Comparison of ENCODE assay signal across 19 cellular contexts in genomic region chr12:110533607-110534006, GRCh38. TPM values are rescaled to one million over a fixed set of nuclear protein-coding genes. Genes with fewer than 3 reads are reported as not detected.
DNase-seq lines count a peak whose midpoint lies in the region; ATAC-seq and TF ChIP-seq lines count a peak whose summit lies in the region.
"Had no signal": no experiment of that assay in that cellular context is flagged by ENCODE, and none has a peak within 500 bp of the region (broad histone marks: within the 10 kb centered on the region; RNA-seq: fewer than 3 reads in every experiment).

No MANE protein-coding gene starts in this region.

- H3K9me3 ChIP-seq in left ventricle myocardium inferior (replicated peaks), result no peaks in the 10 kb centered on the region
- no peaks in the 10 kb centered on the region for H3K9me3 ChIP-seq in liver (ENCODE audit: control insufficient read depth in 4 of 4, low read length in 3 of 4)
- H3K9me3 ChIP-seq in naive thymus-derived CD4-positive, alpha-beta T cell (ENCODE audit: control insufficient read depth in 2 of 3, low read length in 3 of 3), result no peaks in the 10 kb centered on the region
- H3K9me3 ChIP-seq: esophagus squamous epithelium, upper lobe of right lung had no signal

- no peak overlapping the region for H3K9ac ChIP-seq in liver (ENCODE audit: low read depth in 1 of 2, low read length in 2 of 2)

- POLR2A ChIA-PET in naive thymus-derived CD4-positive, alpha-beta T cell (lab: Charles Lee), result interaction anchor here (0.6 to 1.3 kb wide), 3 partner anchors 11 to 65 kb away, joined by 3 to 6 read pairs (median 5); partner anchors contain the start of genes FAM216A and GPN3

- no peaks in the 10 kb centered on the region for H3K27me3 ChIP-seq in left ventricle myocardium inferior (ENCODE audit: low read depth)
- H3K27me3 ChIP-seq in liver (ENCODE audit: control insufficient read depth in 4 of 4, insufficient read depth in 4 of 4, low read length in 3 of 4), result no peaks in the 10 kb centered on the region
- H3K27me3 ChIP-seq in naive thymus-derived CD4-positive, alpha-beta T cell (ENCODE audit: control insufficient read depth in 2 of 2, insufficient read depth in 2 of 2, low read length in 2 of 2), result no peaks in the 10 kb centered on the region
- H3K27me3 ChIP-seq: dorsolateral prefrontal cortex, esophagus squamous epithelium, upper lobe of right lung had no signal

- H3K9me3 Mint-ChIP-seq in naive thymus-derived CD4-positive, alpha-beta T cell, result no peaks in the 10 kb centered on the region
- H3K9me3 Mint-ChIP-seq: CD4-positive, alpha-beta T cell had no signal

- H3K4me1 ChIP-seq in left ventricle myocardium inferior (peaks cover 76% of the 10 kb centered on the region), liver (ENCODE audit: control insufficient read depth in 4 of 4, insufficient read depth in 4 of 4, low read length in 3 of 4) (peaks cover 2 to 36% (median 28%) of the 10 kb centered on the region in 4 donors)
- H3K4me1 ChIP-seq in naive thymus-derived CD4-positive, alpha-beta T cell (ENCODE audit: control insufficient read depth in 2 of 2, insufficient read depth in 2 of 2, low read length in 2 of 2), result no peaks in the 10 kb centered on the region

- peaks cover 0 to 20% (median 4%) of the 10 kb centered on the region in 7 donors for H3K4me1 Mint-ChIP-seq in naive thymus-derived CD4-positive, alpha-beta T cell

- H3K4me3 Mint-ChIP-seq in naive thymus-derived CD4-positive, alpha-beta T cell, result no peak overlapping the region
- H3K4me3 Mint-ChIP-seq: CD4-positive, alpha-beta T cell had no signal

- no peaks in the 10 kb centered on the region for H3K27me3 Mint-ChIP-seq in naive thymus-derived CD4-positive, alpha-beta T cell
- H3K27me3 Mint-ChIP-seq: CD4-positive, alpha-beta T cell had no signal

- H3K4me3 ChIP-seq in left ventricle myocardium inferior, result no peak overlapping the region
- H3K4me3 ChIP-seq in liver (ENCODE audit: low read depth in 1 of 3, low read length in 3 of 3), result no peak overlapping the region
- H3K4me3 ChIP-seq in naive thymus-derived CD4-positive, alpha-beta T cell (ENCODE audit: low read length), result no peak overlapping the region
- H3K4me3 ChIP-seq: dorsolateral prefrontal cortex, esophagus squamous epithelium, upper lobe of right lung had no signal

- intact Hi-C loops in left ventricle myocardium inferior (cut with micrococcal nuclease), result no loop called here
- intact Hi-C loops in cardiac septum (cut with DNase I), result no loop called here
- intact Hi-C loops in naive thymus-derived CD4-positive, alpha-beta T cell (cut with micrococcal nuclease), result no loop called here

- peaks cover 5 to 48% (median 21%) of the 10 kb centered on the region in 5 donors for H3K36me3 Mint-ChIP-seq in naive thymus-derived CD4-positive, alpha-beta T cell

- no peak for TF ChIP-seq RAD21 in liver (IDR thresholded peaks at IDR 0.05)

- DNase-seq in left ventricle myocardium inferior (no peak), cardiac septum (ENCODE audit: low spot score) (no peak), amniotic epithelial cell (ENCODE audit: low read depth) (peak; percentile 71), amygdala (lab: John Stamatoyannopoulos, UW) (no peak)
- no peak for DNase-seq in naive thymus-derived CD4-positive, alpha-beta T cell
- DNase-seq: activated CD4-positive, CD25-positive, alpha-beta regulatory T cell; activated gamma-delta T cell treated with Interleukin-2 at 50 U/mL for 16 hours; CD4-positive, alpha-beta T cell; dorsolateral prefrontal cortex; esophagus squamous epithelium; H7; left colon; NCI-H345; SHP77; stimulated activated naive CD4-positive, alpha-beta T cell; upper lobe of right lung had no signal

- TF ChIP-seq CTCF in left ventricle myocardium inferior (IDR thresholded peaks at IDR 0.05; ENCODE audit: borderline replicate concordance), result no peak
- no peak for TF ChIP-seq CTCF in liver (IDR thresholded peaks at IDR 0.05; ENCODE audit: low read depth, low read length, missing input control)

- CTCF ChIA-PET in naive thymus-derived CD4-positive, alpha-beta T cell (lab: Charles Lee), result interaction anchor here (0.5 to 1.6 kb wide), 5 partner anchors 18 to 84 kb away, joined by 3 to 4 read pairs (median 3); partner anchors contain the start of gene ARPC3

- peak overlapping the region in 3 of 9 donors; percentile 17 to 49 (median 38) for H3K27ac Mint-ChIP-seq in naive thymus-derived CD4-positive, alpha-beta T cell
- H3K27ac Mint-ChIP-seq: CD4-positive, alpha-beta T cell had no signal

- ATAC-seq in GM21447 (IDR thresholded peaks at IDR 0.05; ENCODE audit: unreplicated experiment), result no peak
- no peak for ATAC-seq in HG02981 (IDR thresholded peaks at IDR 0.05; ENCODE audit: unreplicated experiment)
- no peak for ATAC-seq in naive thymus-derived CD4-positive, alpha-beta T cell
- ATAC-seq: left colon, upper lobe of right lung had no signal

- H3K27ac ChIP-seq in left ventricle myocardium inferior (replicated peaks), result peak overlapping the region; percentile 87
- peak overlapping the region in 1 of 2 donors; percentile 2 for H3K27ac ChIP-seq in liver (ENCODE audit: low read depth in 1 of 2, low read length in 2 of 2)
- no peak overlapping the region for H3K27ac ChIP-seq in naive thymus-derived CD4-positive, alpha-beta T cell (ENCODE audit: low read depth, low read length)
- H3K27ac ChIP-seq: dorsolateral prefrontal cortex, upper lobe of right lung had no signal

- H3K36me3 ChIP-seq in left ventricle myocardium inferior (peaks cover 40% of the 10 kb centered on the region), liver (ENCODE audit: control insufficient read depth in 4 of 4, insufficient read depth in 3 of 4, low read depth in 1 of 4, low read length in 3 of 4) (peaks cover 0 to 4% (median 2%) of the 10 kb centered on the region in 4 donors)
- peaks cover 21 to 59% (median 25%) of the 10 kb centered on the region in 3 experiments for H3K36me3 ChIP-seq in naive thymus-derived CD4-positive, alpha-beta T cell (ENCODE audit: control insufficient read depth in 2 of 3, insufficient read depth in 3 of 3, low read length in 3 of 3)

- 42% methylated on average over 6 of the region's 6 CpGs for WGBS in liver

TF ChIP-seq in liver, 16 proteins besides CTCF, POLR2A, EP300 and RAD21 (continues in another document):
- TF ChIP-seq REST (IDR thresholded peaks at IDR 0.05) (peak; percentile 31), HNF4A (conservative IDR thresholded peaks at IDR 0.05) (peak; percentile 82 to 88), NR2F2 (IDR thresholded peaks at IDR 0.05) (no peak), RXRA (IDR thresholded peaks at IDR 0.05) (peak; percentile 36 to 60), HNF4G (IDR thresholded peaks at IDR 0.05) (peak; percentile 36), FOXA1 (IDR thresholded peaks at IDR 0.05) (peak; percentile 69), YY1 (IDR thresholded peaks at IDR 0.05) (no peak), SP1 (IDR thresholded peaks at IDR 0.05) (peak; percentile 13)

RNA-seq across cellular contexts. Expression of gene RAD9B, which starts 31.5 kb away (rescaled TPM):
- total RNA-seq in left ventricle myocardium inferior, result 0.63 TPM
- 0.65 TPM for total RNA-seq in cardiac septum
- under 1 TPM; 0.33 to 0.56 TPM for total RNA-seq in liver
- under 1 TPM; 0.14 to 0.22 TPM for polyA plus RNA-seq in liver
- total RNA-seq in naive thymus-derived CD4-positive, alpha-beta T cell, result 1 to 10 TPM in 4 of 5 experiments, under 1 TPM in 1; 0.60 to 2.9 (median 1.1) TPM
- polyA plus RNA-seq in naive thymus-derived CD4-positive, alpha-beta T cell, result under 1 TPM; 0.53 to 0.98 TPM
- total RNA-seq: H7 had no signal

RNA-seq across cellular contexts. Expression of gene VPS29, which starts 31.7 kb away (rescaled TPM):
- total RNA-seq in left ventricle myocardium inferior, result 91.1 TPM
- 76.3 TPM for total RNA-seq in cardiac septum
- 10 to 100 TPM; 48.0 to 61.5 TPM for total RNA-seq in liver
- 100 to 1,000 TPM in 1 of 2 donors, 10 to 100 TPM in 1; 74.1 to 170 TPM for polyA plus RNA-seq in liver
- total RNA-seq in naive thymus-derived CD4-positive, alpha-beta T cell, result 100 to 1,000 TPM in 3 of 5 experiments, 10 to 100 TPM in 2; 78.5 to 131 (median 115) TPM
- 100 to 1,000 TPM; 134 to 158 TPM for polyA plus RNA-seq in naive thymus-derived CD4-positive, alpha-beta T cell

RNA-seq across cellular contexts. Expression of gene PPTC7, which starts 49.5 kb away (rescaled TPM):
- total RNA-seq in left ventricle myocardium inferior, result 103 TPM
- 55.0 TPM for total RNA-seq in cardiac septum
- total RNA-seq in liver, result 10 to 100 TPM in 1 of 2 donors, 1 to 10 TPM in 1; 8.5 to 15.7 TPM
- 1 to 10 TPM; 5.6 to 8.2 TPM for polyA plus RNA-seq in liver
- 10 to 100 TPM; 36.7 to 43.8 (median 38.8) TPM for total RNA-seq in naive thymus-derived CD4-positive, alpha-beta T cell
- polyA plus RNA-seq in naive thymus-derived CD4-positive, alpha-beta T cell, result 10 to 100 TPM in 1 of 2 donors, 1 to 10 TPM in 1; 9.7 to 10.7 TPM
